In genomic region chr5:1817261-1818043, GRCh38 we compare ENCODE assay signal across 1 cellular context.
TF ChIP-seq lines count a peak whose summit lies in the region.

No MANE protein-coding gene starts in this region.

TF ChIP-seq in K562, 482 proteins besides CTCF, POLR2A, EP300 and RAD21:
- TF ChIP-seq ID3 (CRISPR knock-in tag; IDR thresholded peaks at IDR 0.05): no peak
- TF ChIP-seq ID3 (tag; IDR thresholded peaks at IDR 0.05): no peak
- peak; percentile 60 for TF ChIP-seq SUPT5H (IDR thresholded peaks at IDR 0.05)
